16 cellular contexts compared by ENCODE assay signal in genomic region chr2:159381574-159381973, GRCh38.
DNase-seq lines count a peak whose midpoint lies in the region; ATAC-seq and TF ChIP-seq lines count a peak whose summit lies in the region.
"Had no signal": no experiment of that assay in that cellular context is flagged by ENCODE, and none has a peak within 500 bp of the region (broad histone marks: within the 10 kb centered on the region; RNA-seq: fewer than 3 reads in every experiment).

No MANE protein-coding gene starts in this region.

- H3K4me1 ChIP-seq in mesendoderm (ENCODE audit: control insufficient read depth, low read depth, low read length), result no peaks in the 10 kb centered on the region
- H3K4me1 ChIP-seq: heart left ventricle, thyroid gland had no signal

- DNase-seq in KBM-7, result peak; percentile 49
- DNase-seq in left colon, result no peak
- DNase-seq in mesendoderm, result no peak
- DNase-seq in stimulated activated effector memory CD8-positive, alpha-beta T cell treated with anti-CD3 and anti-CD28 coated beads, Interleukin-12 subunit alpha, Interleukin-12 subunit beta, amount 100 ng/mL, for 72 hours (ENCODE audit: low spot score in 2 of 2), result no peak
- DNase-seq in GM13977 (ENCODE audit: low spot score), result no peak
- DNase-seq: activated CD8-positive, alpha-beta memory T cell treated with anti-CD3 and anti-CD28 coated beads, Interleukin-2, amount 10 ng/mL, durations not matched to agents 7 days and 5 days; effector memory CD4-positive, alpha-beta T cell; heart left ventricle; midbrain; retina; thyroid gland had no signal

- in situ Hi-C loops in KBM-7 (cut with MboI; ENCODE audit: low pct_unique_long_range_greater_than_20kb, low sequenced_read_pairs) (no loop called here), GM13977 (cut with MboI; ENCODE audit: low pct_unique_long_range_greater_than_20kb, low sequenced_read_pairs, unreplicated experiment) (no loop called here)

- no peak overlapping the region for H2AK5ac ChIP-seq in mesendoderm (ENCODE audit: low read length)

- no peaks in the 10 kb centered on the region for H3K79me1 ChIP-seq in mesendoderm (ENCODE audit: low read length)

- H2BK120ac ChIP-seq in mesendoderm (ENCODE audit: low read depth, low read length), result no peak overlapping the region

- H3K36me3 ChIP-seq in mesendoderm (ENCODE audit: control insufficient read depth, insufficient read depth, low read length), result no peaks in the 10 kb centered on the region

- H3K4me2 ChIP-seq in mesendoderm (ENCODE audit: low read length), result no peak overlapping the region

- no peaks in the 10 kb centered on the region for H3K9me3 Mint-ChIP-seq in stimulated activated effector memory CD8-positive, alpha-beta T cell treated with anti-CD3 and anti-CD28 coated beads, Interleukin-12 subunit alpha, Interleukin-12 subunit beta, amount 100 ng/mL, for 72 hours
- H3K9me3 Mint-ChIP-seq: T-helper 2 cell treated with Interferon-gamma antibody and Interleukin-4, amounts not matched to agents 5 μg/mL and 100 μg/mL, for 36 hours had no signal

- no peak overlapping the region for H3K4me3 Mint-ChIP-seq in stimulated activated effector memory CD8-positive, alpha-beta T cell treated with anti-CD3 and anti-CD28 coated beads, Interleukin-12 subunit alpha, Interleukin-12 subunit beta, amount 100 ng/mL, for 72 hours
- H3K4me3 Mint-ChIP-seq: activated CD8-positive, alpha-beta memory T cell treated with anti-CD3 and anti-CD28 coated beads, Interleukin-2, amount 10 ng/mL, durations not matched to agents 7 days and 5 days; T-helper 2 cell treated with Interferon-gamma antibody and Interleukin-4, amounts not matched to agents 5 μg/mL and 100 μg/mL, for 36 hours had no signal

- no peak overlapping the region for H3K4ac ChIP-seq in mesendoderm (ENCODE audit: low read depth, low read length)

- ATAC-seq in GM18861 (IDR thresholded peaks at IDR 0.05; ENCODE audit: unreplicated experiment), result peak; percentile 95
- ATAC-seq in HG02610 (IDR thresholded peaks at IDR 0.05; ENCODE audit: unreplicated experiment), result peak; percentile 50
- peak; percentile 90 for ATAC-seq in left colon
- ATAC-seq in HG03135 (IDR thresholded peaks at IDR 0.05; ENCODE audit: unreplicated experiment), result no peak
- no peak for ATAC-seq in stimulated activated effector memory CD8-positive, alpha-beta T cell treated with anti-CD3 and anti-CD28 coated beads, Interleukin-12 subunit alpha, Interleukin-12 subunit beta, amount 100 ng/mL, for 72 hours
- ATAC-seq: activated CD8-positive, alpha-beta memory T cell treated with anti-CD3 and anti-CD28 coated beads, Interleukin-2, amount 10 ng/mL, durations not matched to agents 7 days and 5 days; HCT116; heart left ventricle had no signal

- H3K79me2 ChIP-seq in mesendoderm (ENCODE audit: control insufficient read depth, insufficient read depth, low read length), result no peaks in the 10 kb centered on the region

- no peak overlapping the region for H3K27ac Mint-ChIP-seq in stimulated activated effector memory CD8-positive, alpha-beta T cell treated with anti-CD3 and anti-CD28 coated beads, Interleukin-12 subunit alpha, Interleukin-12 subunit beta, amount 100 ng/mL, for 72 hours
- H3K27ac Mint-ChIP-seq: activated CD8-positive, alpha-beta memory T cell treated with anti-CD3 and anti-CD28 coated beads, Interleukin-2, amount 10 ng/mL, durations not matched to agents 7 days and 5 days; T-helper 2 cell treated with Interferon-gamma antibody and Interleukin-4, amounts not matched to agents 5 μg/mL and 100 μg/mL, for 36 hours had no signal

- H4K8ac ChIP-seq in mesendoderm (ENCODE audit: low read depth, low read length), result no peak overlapping the region

- H2BK15ac ChIP-seq in mesendoderm (replicated peaks; ENCODE audit: low read depth), result no peak overlapping the region

- no peak overlapping the region for H3K18ac ChIP-seq in mesendoderm (ENCODE audit: low read length)

- no peak for TF ChIP-seq CTCF in GM13977 (IDR thresholded peaks at IDR 0.05; ENCODE audit: extremely low read depth, insufficient read depth, missing control alignments)

- H2BK5ac ChIP-seq in mesendoderm (ENCODE audit: low read length), result no peak overlapping the region

- H3K27ac ChIP-seq in mesendoderm (ENCODE audit: low read depth, low read length), result no peak overlapping the region
- H3K27ac ChIP-seq: heart left ventricle, thyroid gland had no signal

- H3K4me1 Mint-ChIP-seq in stimulated activated effector memory CD8-positive, alpha-beta T cell treated with anti-CD3 and anti-CD28 coated beads, Interleukin-12 subunit alpha, Interleukin-12 subunit beta, amount 100 ng/mL, for 72 hours, result no peaks in the 10 kb centered on the region
- H3K4me1 Mint-ChIP-seq: activated CD8-positive, alpha-beta memory T cell treated with anti-CD3 and anti-CD28 coated beads, Interleukin-2, amount 10 ng/mL, durations not matched to agents 7 days and 5 days had no signal

- intact Hi-C loops in left colon (cut with DNase I, micrococcal nuclease), result no loop called here

- H3K4me3 ChIP-seq in mesendoderm (ENCODE audit: low read length), result no peak overlapping the region
- H3K4me3 ChIP-seq: heart left ventricle, thyroid gland had no signal

- H3K23ac ChIP-seq in mesendoderm (ENCODE audit: low read length), result no peak overlapping the region

- no peak overlapping the region for H3K9ac ChIP-seq in mesendoderm (ENCODE audit: low read length)

- no peaks in the 10 kb centered on the region for H3K27me3 ChIP-seq in mesendoderm (ENCODE audit: insufficient read depth, low read length, poor library complexity)
- H3K27me3 ChIP-seq: heart left ventricle, thyroid gland had no signal

- peaks cover 12% of the 10 kb centered on the region for H3K36me3 Mint-ChIP-seq in stimulated activated effector memory CD8-positive, alpha-beta T cell treated with anti-CD3 and anti-CD28 coated beads, Interleukin-12 subunit alpha, Interleukin-12 subunit beta, amount 100 ng/mL, for 72 hours

- no peak overlapping the region for H3K56ac ChIP-seq in mesendoderm (ENCODE audit: low read length)

- H4K5ac ChIP-seq in mesendoderm (ENCODE audit: low read length), result no peak overlapping the region

Comparison
In these comparisons a context has a peak if more than half of its experiments do, and no peak if none do; other contexts are left out.
1. ATAC-seq: peak in GM18861 (single experiment), HG02610 (single experiment) and left colon (single experiment); none in HG03135 (single experiment) and stimulated activated effector memory CD8-positive, alpha-beta T cell treated with anti-CD3 and anti-CD28 coated beads, Interleukin-12 subunit alpha, Interleukin-12 subunit beta, amount 100 ng/mL, for 72 hours (single experiment).